In the genomic region with DNA sequence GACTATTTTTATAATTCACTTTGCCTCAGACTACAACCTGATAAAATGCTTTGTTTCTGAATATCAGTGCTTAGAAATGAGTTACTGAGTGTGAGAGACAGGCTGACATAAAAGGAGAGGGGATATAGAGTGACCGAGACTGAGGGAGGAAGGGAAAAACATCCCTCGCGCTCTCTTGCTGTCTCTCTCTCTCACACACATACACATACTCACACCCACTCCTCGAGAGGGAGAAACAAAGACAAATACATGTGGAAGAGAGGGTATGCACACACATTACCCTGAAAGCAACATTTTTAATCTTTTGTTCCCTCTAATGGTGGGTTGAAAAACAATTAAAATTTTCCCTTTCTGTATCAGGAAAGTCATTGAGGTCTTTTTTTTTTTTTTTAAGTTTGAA, we compare ENCODE assay signal across 25 cellular contexts. TPM values are rescaled to one million over a fixed set of nuclear protein-coding genes. Genes with fewer than 3 reads are reported as not detected.
DNase-seq lines count a peak whose midpoint lies in the region; ATAC-seq and TF ChIP-seq lines count a peak whose summit lies in the region.
"Had no signal": no experiment of that assay in that cellular context is flagged by ENCODE, and none has a peak within 500 bp of the region (broad histone marks: within the 10 kb centered on the region; RNA-seq: fewer than 3 reads in every experiment).

No MANE protein-coding gene starts in this region.

- TF ChIP-seq CTCF in cardiac muscle cell (IDR thresholded peaks at IDR 0.05; ENCODE audit: low read depth, low read length) (no peak), WI38 (IDR thresholded peaks at IDR 0.05; ENCODE audit: low read depth, low read length) (no peak), fibroblast of lung (conservative IDR thresholded peaks at IDR 0.05 in 1 of 2, IDR thresholded peaks at IDR 0.05 in 1 of 2; ENCODE audit: low read depth in 1 of 2, low read length in 2 of 2) (no peak), type B pancreatic cell (conservative IDR thresholded peaks at IDR 0.05) (no peak)

- H4K20me1 ChIP-seq in fibroblast of lung (ENCODE audit: control insufficient read depth, extremely low read depth, insufficient read depth, low read length): peaks cover 2% of the 10 kb centered on the region

- no peak overlapping the region for H3K9ac ChIP-seq in fibroblast of lung (ENCODE audit: insufficient read depth, low read length)

- H3K4me1 Mint-ChIP-seq in type B pancreatic cell (ENCODE audit: unreplicated experiment): peaks cover 45% of the 10 kb centered on the region
- peaks cover 58% of the 10 kb centered on the region for H3K4me1 Mint-ChIP-seq in activated naive CD8-positive, alpha-beta T cell treated with anti-CD3 and anti-CD28 coated beads, Interleukin-2, amount 50 U/mL, for 24 hours

- DNase-seq in cardiac muscle cell (ENCODE audit: low read depth in 1 of 2, low spot score in 1 of 2): peak in 1 of 2 donors; percentile 15
- DNase-seq in cardiac septum (ENCODE audit: low spot score): no peak
- DNase-seq in fibroblast of lung (ENCODE audit: low read depth in 2 of 2): peak in 1 of 2 donors; percentile 44
- no peak for DNase-seq in type B pancreatic cell (ENCODE audit: extremely low spot score, unreplicated experiment)
- DNase-seq in activated naive CD8-positive, alpha-beta T cell treated with anti-CD3 and anti-CD28 coated beads, Interleukin-2, amount 50 U/mL, for 24 hours: no peak
- no peak for DNase-seq in activated CD4-positive, alpha-beta T cell treated with anti-CD3 and anti-CD28 coated beads for 1 hour
- DNase-seq: activated B cell treated with CpG ODN at 0.5 μM for 24 hours; activated CD4-positive, alpha-beta memory T cell treated with anti-CD3 and anti-CD28 coated beads, Interleukin-2, amount 10 ng/mL, durations not matched to agents 7 days and 5 days; activated naive CD4-positive, alpha-beta T cell; amniotic stem cell; BE2C; Calu3; effector memory CD4-positive, alpha-beta T cell; head of caudate nucleus; HFFc6; lower lobe of right lung; NCI-H1436; stimulated activated CD8-positive, alpha-beta memory T cell treated with anti-CD3 and anti-CD28 coated beads, Interleukin-4, amount 100 ng/mL, for 48 hours; upper lobe of right lung had no signal

- peak overlapping the region; percentile 51 for H3K27ac Mint-ChIP-seq in type B pancreatic cell
- H3K27ac Mint-ChIP-seq in activated naive CD8-positive, alpha-beta T cell treated with anti-CD3 and anti-CD28 coated beads, Interleukin-2, amount 50 U/mL, for 24 hours: no peak overlapping the region
- H3K27ac Mint-ChIP-seq: activated B cell treated with CpG ODN at 0.5 μM for 24 hours; activated CD4-positive, alpha-beta memory T cell treated with anti-CD3 and anti-CD28 coated beads, Interleukin-2, amount 10 ng/mL, durations not matched to agents 7 days and 5 days; HFFc6 had no signal

- H3K27ac ChIP-seq in cardiac muscle cell (peak overlapping the region; percentile 46), fibroblast of lung (ENCODE audit: insufficient read depth, low read length) (peak overlapping the region; percentile 35)
- H3K27ac ChIP-seq: HL-60, lower lobe of right lung, right atrium auricular region, upper lobe of right lung had no signal

- no peaks in the 10 kb centered on the region for H3K27me3 Mint-ChIP-seq in type B pancreatic cell
- H3K27me3 Mint-ChIP-seq in activated naive CD8-positive, alpha-beta T cell treated with anti-CD3 and anti-CD28 coated beads, Interleukin-2, amount 50 U/mL, for 24 hours: no peaks in the 10 kb centered on the region
- H3K27me3 Mint-ChIP-seq: activated B cell treated with CpG ODN at 0.5 μM for 24 hours; activated CD4-positive, alpha-beta memory T cell treated with anti-CD3 and anti-CD28 coated beads, Interleukin-2, amount 10 ng/mL, durations not matched to agents 7 days and 5 days; central memory CD8-positive, alpha-beta T cell had no signal

- intact Hi-C loops in cardiac septum (cut with DNase I): no loop called here

- H2AFZ ChIP-seq in fibroblast of lung (ENCODE audit: low read length): no peak overlapping the region

- H3K36me3 ChIP-seq in cardiac muscle cell (no peaks in the 10 kb centered on the region), fibroblast of lung (ENCODE audit: control insufficient read depth, insufficient read depth, low read length) (no peaks in the 10 kb centered on the region)
- H3K36me3 ChIP-seq: BE2C, lower lobe of right lung, right atrium auricular region, upper lobe of right lung had no signal

- H3K9me3 Mint-ChIP-seq in type B pancreatic cell: peaks cover 4% of the 10 kb centered on the region
- H3K9me3 Mint-ChIP-seq in activated naive CD8-positive, alpha-beta T cell treated with anti-CD3 and anti-CD28 coated beads, Interleukin-2, amount 50 U/mL, for 24 hours: peaks cover 3% of the 10 kb centered on the region
- H3K9me3 Mint-ChIP-seq: central memory CD8-positive, alpha-beta T cell; HFFc6 had no signal

- H3K79me2 ChIP-seq in fibroblast of lung (ENCODE audit: control insufficient read depth, insufficient read depth, low read length): peaks cover 74% of the 10 kb centered on the region

- H3K4me3 Mint-ChIP-seq in type B pancreatic cell: no peak overlapping the region
- H3K4me3 Mint-ChIP-seq in activated naive CD8-positive, alpha-beta T cell treated with anti-CD3 and anti-CD28 coated beads, Interleukin-2, amount 50 U/mL, for 24 hours: no peak overlapping the region
- H3K4me3 Mint-ChIP-seq: activated B cell treated with CpG ODN at 0.5 μM for 24 hours; activated CD4-positive, alpha-beta memory T cell treated with anti-CD3 and anti-CD28 coated beads, Interleukin-2, amount 10 ng/mL, durations not matched to agents 7 days and 5 days; central memory CD8-positive, alpha-beta T cell; HFFc6 had no signal

- H3K4me1 ChIP-seq in cardiac muscle cell (ENCODE audit: low read depth) (peaks cover 54% of the 10 kb centered on the region), fibroblast of lung (ENCODE audit: control insufficient read depth, extremely low read depth, insufficient read depth, low read length) (peaks cover 7% of the 10 kb centered on the region)

- ATAC-seq in HG03571 (IDR thresholded peaks at IDR 0.05; ENCODE audit: unreplicated experiment): no peak
- ATAC-seq in activated naive CD8-positive, alpha-beta T cell treated with anti-CD3 and anti-CD28 coated beads, Interleukin-2, amount 50 U/mL, for 24 hours: no peak
- ATAC-seq: lower lobe of right lung, SK-N-SH treated with all-trans-retinoic acid at 6 μM for 48 hours, upper lobe of right lung had no signal

- no peak overlapping the region for H3K4me3 ChIP-seq in cardiac muscle cell
- peak overlapping the region; percentile 13 for H3K4me3 ChIP-seq in WI38 (ENCODE audit: low read depth, low read length)
- H3K4me3 ChIP-seq in fibroblast of lung (replicated peaks in 1 of 4; ENCODE audit: control extremely low read depth in 1 of 4, insufficient read depth in 1 of 4, low read depth in 3 of 4, low read length in 4 of 4): peak overlapping the region in 3 of 4 experiments; percentile 2 to 18 (median 17)
- H3K4me3 ChIP-seq: lower lobe of right lung, right atrium auricular region, upper lobe of right lung had no signal

- H3K27me3 ChIP-seq in cardiac muscle cell (no peaks in the 10 kb centered on the region), fibroblast of lung (ENCODE audit: control insufficient read depth, insufficient read depth, low read length) (no peaks in the 10 kb centered on the region)
- H3K27me3 ChIP-seq: BE2C, right atrium auricular region, upper lobe of right lung had no signal

- H3K4me2 ChIP-seq in fibroblast of lung (ENCODE audit: extremely low read depth, insufficient read depth, low read length): peak overlapping the region; percentile 72

- H3K36me3 Mint-ChIP-seq in type B pancreatic cell: peaks cover 13% of the 10 kb centered on the region
- peaks cover 3% of the 10 kb centered on the region for H3K36me3 Mint-ChIP-seq in activated naive CD8-positive, alpha-beta T cell treated with anti-CD3 and anti-CD28 coated beads, Interleukin-2, amount 50 U/mL, for 24 hours (ENCODE audit: low read depth)

- no peaks in the 10 kb centered on the region for H3K9me3 ChIP-seq in cardiac muscle cell (ENCODE audit: low read depth)
- H3K9me3 ChIP-seq in fibroblast of lung (ENCODE audit: control insufficient read depth, insufficient read depth, low read depth, low read length): no peaks in the 10 kb centered on the region
- H3K9me3 ChIP-seq: BE2C, lower lobe of right lung, right atrium auricular region, upper lobe of right lung had no signal

RNA-seq across cellular contexts. Expression of a gene that starts 45.2 kb away (rescaled TPM):
- total RNA-seq in cardiac muscle cell (43.2 and 46.3 TPM in 2 replicates), cardiac septum (22.6 TPM), fibroblast of lung (41.3 and 45.9 TPM in 2 replicates), type B pancreatic cell (ENCODE audit: low replicate concordance) (39.5 and 41.2 TPM in 2 replicates)
- polyA plus RNA-seq in cardiac muscle cell (15.9 and 21.6 TPM in 2 replicates), fibroblast of lung (22.7 and 37.1 TPM in 2 replicates)
- polyA plus RNA-seq in fibroblast of lung (2012): 11.7 and 18.7 TPM in 2 replicates
- 6.7 and 8.2 TPM in 2 replicates for polyA minus RNA-seq in fibroblast of lung (ENCODE audit: low replicate concordance)
